Comparison of ENCODE assay signal across 2 cellular contexts in the genomic region with DNA sequence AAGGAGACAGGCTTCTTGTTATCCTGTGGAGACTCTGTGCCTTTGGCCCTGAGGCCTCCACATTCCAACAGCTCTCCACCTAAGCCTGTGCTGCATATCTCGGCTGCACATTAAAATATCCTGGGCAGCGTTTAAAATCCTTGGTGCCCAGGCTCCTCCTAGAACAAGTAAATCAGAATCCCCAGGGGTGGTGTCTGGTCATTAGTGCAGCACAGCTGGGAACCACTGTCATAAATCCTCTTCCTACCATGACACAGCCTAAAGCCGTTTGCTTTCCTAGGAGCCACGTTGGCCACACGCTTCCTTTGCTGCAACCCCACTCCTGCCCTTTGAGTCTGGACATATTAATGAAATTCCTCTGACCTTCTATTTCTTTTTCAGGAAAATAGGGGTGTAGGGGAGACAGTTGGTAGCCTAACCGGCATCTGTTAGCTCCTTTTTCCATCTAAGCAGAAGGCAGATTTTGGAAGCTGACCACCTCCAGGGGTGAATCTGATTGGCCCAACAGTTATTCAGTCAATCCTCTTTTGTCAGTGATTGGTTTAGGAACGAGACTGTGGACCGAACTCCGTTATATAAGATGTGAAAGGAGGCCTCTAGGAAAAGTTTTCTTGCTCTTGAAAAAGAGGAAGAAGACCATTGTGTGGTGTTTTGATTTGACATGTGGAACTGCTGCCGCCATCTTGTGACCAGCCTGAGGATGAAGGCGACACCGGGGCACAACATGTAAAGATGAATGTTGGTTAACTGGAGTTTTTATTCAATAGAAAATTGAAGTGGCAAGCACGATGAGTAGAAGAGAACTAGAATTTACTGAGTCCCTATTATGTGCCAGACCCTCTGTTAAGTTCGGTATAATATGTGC.
TF ChIP-seq lines count a peak whose summit lies in the region.

No MANE protein-coding gene starts in this region.

TF ChIP-seq in GM23338, 12 proteins besides CTCF, POLR2A, EP300 and RAD21:
- TF ChIP-seq JUNB (IDR thresholded peaks at IDR 0.05; ENCODE audit: unreplicated experiment) (no peak), ZNF331 (CRISPR knock-in tag; IDR thresholded peaks at IDR 0.05; ENCODE audit: low read depth) (no peak)
- TF ChIP-seq, protein P1, sequence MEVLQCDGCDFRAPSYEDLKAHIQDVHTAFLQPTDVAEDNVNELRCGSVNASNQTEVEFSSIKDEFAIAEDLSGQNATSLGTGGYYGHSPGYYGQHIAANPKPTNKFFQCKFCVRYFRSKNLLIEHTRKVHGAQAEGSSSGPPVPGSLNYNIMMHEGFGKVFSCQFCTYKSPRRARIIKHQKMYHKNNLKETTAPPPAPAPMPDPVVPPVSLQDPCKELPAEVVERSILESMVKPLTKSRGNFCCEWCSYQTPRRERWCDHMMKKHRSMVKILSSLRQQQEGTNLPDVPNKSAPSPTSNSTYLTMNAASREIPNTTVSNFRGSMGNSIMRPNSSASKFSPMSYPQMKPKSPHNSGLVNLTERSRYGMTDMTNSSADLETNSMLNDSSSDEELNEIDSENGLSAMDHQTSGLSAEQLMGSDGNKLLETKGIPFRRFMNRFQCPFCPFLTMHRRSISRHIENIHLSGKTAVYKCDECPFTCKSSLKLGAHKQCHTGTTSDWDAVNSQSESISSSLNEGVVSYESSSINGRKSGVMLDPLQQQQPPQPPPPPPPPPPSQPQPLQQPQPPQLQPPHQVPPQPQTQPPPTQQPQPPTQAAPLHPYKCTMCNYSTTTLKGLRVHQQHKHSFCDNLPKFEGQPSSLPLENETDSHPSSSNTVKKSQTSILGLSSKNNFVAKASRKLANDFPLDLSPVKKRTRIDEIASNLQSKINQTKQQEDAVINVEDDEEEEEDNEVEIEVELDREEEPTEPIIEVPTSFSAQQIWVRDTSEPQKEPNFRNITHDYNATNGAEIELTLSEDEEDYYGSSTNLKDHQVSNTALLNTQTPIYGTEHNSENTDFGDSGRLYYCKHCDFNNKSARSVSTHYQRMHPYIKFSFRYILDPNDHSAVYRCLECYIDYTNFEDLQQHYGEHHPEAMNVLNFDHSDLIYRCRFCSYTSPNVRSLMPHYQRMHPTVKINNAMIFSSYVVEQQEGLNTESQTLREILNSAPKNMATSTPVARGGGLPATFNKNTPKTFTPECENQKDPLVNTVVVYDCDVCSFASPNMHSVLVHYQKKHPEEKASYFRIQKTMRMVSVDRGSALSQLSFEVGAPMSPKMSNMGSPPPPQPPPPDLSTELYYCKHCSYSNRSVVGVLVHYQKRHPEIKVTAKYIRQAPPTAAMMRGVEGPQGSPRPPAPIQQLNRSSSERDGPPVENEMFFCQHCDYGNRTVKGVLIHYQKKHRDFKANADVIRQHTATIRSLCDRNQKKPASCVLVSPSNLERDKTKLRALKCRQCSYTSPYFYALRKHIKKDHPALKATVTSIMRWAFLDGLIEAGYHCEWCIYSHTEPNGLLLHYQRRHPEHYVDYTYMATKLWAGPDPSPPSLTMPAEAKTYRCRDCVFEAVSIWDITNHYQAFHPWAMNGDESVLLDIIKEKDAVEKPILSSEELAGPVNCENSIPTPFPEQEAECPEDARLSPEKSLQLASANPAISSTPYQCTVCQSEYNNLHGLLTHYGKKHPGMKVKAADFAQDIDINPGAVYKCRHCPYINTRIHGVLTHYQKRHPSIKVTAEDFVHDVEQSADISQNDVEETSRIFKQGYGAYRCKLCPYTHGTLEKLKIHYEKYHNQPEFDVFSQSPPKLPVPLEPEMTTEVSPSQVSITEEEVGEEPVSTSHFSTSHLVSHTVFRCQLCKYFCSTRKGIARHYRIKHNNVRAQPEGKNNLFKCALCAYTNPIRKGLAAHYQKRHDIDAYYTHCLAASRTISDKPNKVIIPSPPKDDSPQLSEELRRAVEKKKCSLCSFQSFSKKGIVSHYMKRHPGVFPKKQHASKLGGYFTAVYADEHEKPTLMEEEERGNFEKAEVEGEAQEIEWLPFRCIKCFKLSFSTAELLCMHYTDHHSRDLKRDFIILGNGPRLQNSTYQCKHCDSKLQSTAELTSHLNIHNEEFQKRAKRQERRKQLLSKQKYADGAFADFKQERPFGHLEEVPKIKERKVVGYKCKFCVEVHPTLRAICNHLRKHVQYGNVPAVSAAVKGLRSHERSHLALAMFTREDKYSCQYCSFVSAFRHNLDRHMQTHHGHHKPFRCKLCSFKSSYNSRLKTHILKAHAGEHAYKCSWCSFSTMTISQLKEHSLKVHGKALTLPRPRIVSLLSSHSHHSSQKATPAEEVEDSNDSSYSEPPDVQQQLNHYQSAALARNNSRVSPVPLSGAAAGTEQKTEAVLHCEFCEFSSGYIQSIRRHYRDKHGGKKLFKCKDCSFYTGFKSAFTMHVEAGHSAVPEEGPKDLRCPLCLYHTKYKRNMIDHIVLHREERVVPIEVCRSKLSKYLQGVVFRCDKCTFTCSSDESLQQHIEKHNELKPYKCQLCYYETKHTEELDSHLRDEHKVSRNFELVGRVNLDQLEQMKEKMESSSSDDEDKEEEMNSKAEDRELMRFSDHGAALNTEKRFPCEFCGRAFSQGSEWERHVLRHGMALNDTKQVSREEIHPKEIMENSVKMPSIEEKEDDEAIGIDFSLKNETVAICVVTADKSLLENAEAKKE (CRISPR knock-in tag; IDR thresholded peaks at IDR 0.05): no peak

TF ChIP-seq in H1, 55 proteins besides CTCF, POLR2A, EP300 and RAD21:
- TF ChIP-seq, protein P2, sequence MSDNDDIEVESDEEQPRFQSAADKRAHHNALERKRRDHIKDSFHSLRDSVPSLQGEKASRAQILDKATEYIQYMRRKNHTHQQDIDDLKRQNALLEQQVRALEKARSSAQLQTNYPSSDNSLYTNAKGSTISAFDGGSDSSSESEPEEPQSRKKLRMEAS (IDR thresholded peaks at IDR 0.05): peak; percentile 53; the same call in 1 of the 2 replicates
- TF ChIP-seq ASH2L (IDR thresholded peaks at IDR 0.05; ENCODE audit: low read length): no peak
